In the genomic region with DNA sequence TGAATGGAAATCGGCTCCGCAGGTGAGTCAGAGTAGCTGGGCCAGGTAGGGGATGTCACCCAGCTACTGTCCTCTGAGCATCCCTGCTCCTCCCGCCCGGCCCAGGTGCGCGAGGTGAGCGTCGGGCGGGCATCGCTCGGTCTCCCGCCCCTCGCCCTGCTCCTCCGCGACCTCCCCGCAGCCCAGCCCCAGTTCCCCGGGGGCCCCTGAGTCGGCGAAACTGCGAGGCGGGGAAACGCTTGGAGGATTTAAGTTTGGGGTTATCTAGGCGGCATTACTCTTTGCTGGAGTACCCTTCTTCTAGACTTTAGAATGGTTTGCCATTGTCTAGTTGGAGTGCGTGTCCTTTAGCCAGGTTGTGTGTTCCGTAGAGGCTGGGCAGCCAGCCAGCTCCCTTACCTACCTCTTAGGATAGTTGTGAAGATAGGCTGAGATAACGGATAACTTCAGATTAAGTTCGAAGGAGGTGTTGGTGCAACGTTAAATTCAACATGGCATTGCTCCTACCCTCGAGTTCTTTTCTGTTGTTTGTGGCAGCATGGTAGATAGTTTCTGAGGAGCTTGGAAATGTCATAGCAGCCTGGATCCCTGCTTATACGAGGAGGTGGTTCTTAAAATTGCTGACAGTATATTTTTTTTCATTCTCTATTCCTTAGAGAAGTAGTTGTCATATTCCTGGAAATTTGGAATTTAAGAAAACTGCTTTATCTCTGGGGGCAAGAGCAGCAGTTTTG, we compare ENCODE assay signal across 7 cellular contexts. TPM values are rescaled to one million over a fixed set of nuclear protein-coding genes. Genes with fewer than 3 reads are reported as not detected.
DNase-seq lines count a peak whose midpoint lies in the region; TF ChIP-seq lines count a peak whose summit lies in the region.

No MANE protein-coding gene starts in this region.

- H3K9me3 ChIP-seq in HEK293 (ENCODE audit: control insufficient read depth, insufficient read depth, low read depth, low read length) (no peaks in the 10 kb centered on the region), breast epithelium (no peaks in the 10 kb centered on the region)

- H3K4me1 ChIP-seq in HEK293 (ENCODE audit: control insufficient read depth, insufficient read depth, low read length) (peaks cover 24% of the 10 kb centered on the region), breast epithelium (no peaks in the 10 kb centered on the region)

- peaks cover 0 to 6% of the 10 kb centered on the region in 2 experiments; a peak in 1 of 3 replicates for H3K36me3 ChIP-seq in HEK293 (ENCODE audit: control insufficient read depth in 2 of 2, insufficient read depth in 1 of 2, low read length in 2 of 2)
- no peaks in the 10 kb centered on the region for H3K36me3 ChIP-seq in breast epithelium

- H3K27ac ChIP-seq in HEK293 (ENCODE audit: extremely low read depth, low read depth, low read length) (peak overlapping the region; percentile 96), breast epithelium (peak overlapping the region; percentile 99 to 100), temporal lobe (ENCODE audit: low read depth, low read length) (peak overlapping the region; percentile 92)

- no peaks in the 10 kb centered on the region for H3K27me3 ChIP-seq in breast epithelium

- H3K4me3 ChIP-seq in GM12865 (ENCODE audit: low read depth, low read length) (peak overlapping the region; percentile 66), HEK293 (ENCODE audit: low read depth, low read length) (peak overlapping the region; percentile 95), breast epithelium (peak overlapping the region; percentile 87 to 92 (median 88))

- no peak for DNase-seq in GM12865 (ENCODE audit: low read depth)
- peak; percentile 62 for DNase-seq in NCI-H510A (lab: John Stamatoyannopoulos, UW)
- DNase-seq in breast epithelium (ENCODE audit: low spot score in 2 of 2), result no peak
- peak; percentile 17 for DNase-seq in kidney glomerular epithelial cell (lab: John Stamatoyannopoulos, UW)
- DNase-seq in iPS-NIHi7 (ENCODE audit: extremely low spot score), result no peak

- intact Hi-C loops in breast epithelium (cut with DNase I; ENCODE audit: low total_unique reads), result no loop called here

- TF ChIP-seq CTCF in GM12865 (IDR thresholded peaks at IDR 0.05; ENCODE audit: insufficient read depth, low read depth, low read length, missing control alignments) (no peak), HEK293 (tag by site-specific recombination; IDR thresholded peaks at IDR 0.05) (0 out of 2 replicates have a peak, but pooled peaks have one; percentile 5), breast epithelium (IDR thresholded peaks at IDR 0.05) (no peak)

- POLR2A ChIA-PET in HEK293 (lab: Yijun Ruan, JAX), result interaction anchor here (0.5 to 2.3 kb wide), 8 partner anchors 9 to 519 kb away, joined by 3 to 13 read pairs (median 3); a partner anchor contains a TSS

- TF ChIP-seq POLR2A in breast epithelium (IDR thresholded peaks at IDR 0.05), result no peak

- CTCF ChIA-PET in HEK293 (lab: Yijun Ruan, JAX), result interaction anchor here (0.7 to 1.4 kb wide), 3 partner anchors 48 to 416 kb away, joined by 3 to 7 read pairs (median 3); a partner anchor contains a TSS

TF ChIP-seq in HEK293, 187 proteins besides CTCF, POLR2A, EP300 and RAD21 (continues in another document):
- TF ChIP-seq ZNF549 (tag by site-specific recombination; IDR thresholded peaks at IDR 0.05), result no peak
- TF ChIP-seq, protein P1, sequence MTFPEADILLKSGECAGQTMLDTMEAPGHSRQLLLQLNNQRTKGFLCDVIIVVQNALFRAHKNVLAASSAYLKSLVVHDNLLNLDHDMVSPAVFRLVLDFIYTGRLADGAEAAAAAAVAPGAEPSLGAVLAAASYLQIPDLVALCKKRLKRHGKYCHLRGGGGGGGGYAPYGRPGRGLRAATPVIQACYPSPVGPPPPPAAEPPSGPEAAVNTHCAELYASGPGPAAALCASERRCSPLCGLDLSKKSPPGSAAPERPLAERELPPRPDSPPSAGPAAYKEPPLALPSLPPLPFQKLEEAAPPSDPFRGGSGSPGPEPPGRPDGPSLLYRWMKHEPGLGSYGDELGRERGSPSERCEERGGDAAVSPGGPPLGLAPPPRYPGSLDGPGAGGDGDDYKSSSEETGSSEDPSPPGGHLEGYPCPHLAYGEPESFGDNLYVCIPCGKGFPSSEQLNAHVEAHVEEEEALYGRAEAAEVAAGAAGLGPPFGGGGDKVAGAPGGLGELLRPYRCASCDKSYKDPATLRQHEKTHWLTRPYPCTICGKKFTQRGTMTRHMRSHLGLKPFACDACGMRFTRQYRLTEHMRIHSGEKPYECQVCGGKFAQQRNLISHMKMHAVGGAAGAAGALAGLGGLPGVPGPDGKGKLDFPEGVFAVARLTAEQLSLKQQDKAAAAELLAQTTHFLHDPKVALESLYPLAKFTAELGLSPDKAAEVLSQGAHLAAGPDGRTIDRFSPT (tag by site-specific recombination; IDR thresholded peaks at IDR 0.05), result peak; percentile 54; the same call in 1 of the 2 replicates
- peak; percentile 77 for TF ChIP-seq ZNF394 (tag by site-specific recombination; IDR thresholded peaks at IDR 0.05; ENCODE audit: borderline replicate concordance)
- peak; percentile 63; the same call in 1 of the 2 replicates for TF ChIP-seq GLIS1 (tag by site-specific recombination; IDR thresholded peaks at IDR 0.05)
- no peak for TF ChIP-seq ZNF239 (tag by site-specific recombination; IDR thresholded peaks at IDR 0.05)
- TF ChIP-seq OVOL3 (tag by site-specific recombination; IDR thresholded peaks at IDR 0.05), result no peak
- TF ChIP-seq, protein P2, sequence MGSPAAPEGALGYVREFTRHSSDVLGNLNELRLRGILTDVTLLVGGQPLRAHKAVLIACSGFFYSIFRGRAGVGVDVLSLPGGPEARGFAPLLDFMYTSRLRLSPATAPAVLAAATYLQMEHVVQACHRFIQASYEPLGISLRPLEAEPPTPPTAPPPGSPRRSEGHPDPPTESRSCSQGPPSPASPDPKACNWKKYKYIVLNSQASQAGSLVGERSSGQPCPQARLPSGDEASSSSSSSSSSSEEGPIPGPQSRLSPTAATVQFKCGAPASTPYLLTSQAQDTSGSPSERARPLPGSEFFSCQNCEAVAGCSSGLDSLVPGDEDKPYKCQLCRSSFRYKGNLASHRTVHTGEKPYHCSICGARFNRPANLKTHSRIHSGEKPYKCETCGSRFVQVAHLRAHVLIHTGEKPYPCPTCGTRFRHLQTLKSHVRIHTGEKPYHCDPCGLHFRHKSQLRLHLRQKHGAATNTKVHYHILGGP (tag by site-specific recombination; IDR thresholded peaks at IDR 0.05), result no peak
- TF ChIP-seq SETDB1 (IDR thresholded peaks at IDR 0.05; ENCODE audit: insufficient read length, low read length), result no peak
- TF ChIP-seq, protein P3, sequence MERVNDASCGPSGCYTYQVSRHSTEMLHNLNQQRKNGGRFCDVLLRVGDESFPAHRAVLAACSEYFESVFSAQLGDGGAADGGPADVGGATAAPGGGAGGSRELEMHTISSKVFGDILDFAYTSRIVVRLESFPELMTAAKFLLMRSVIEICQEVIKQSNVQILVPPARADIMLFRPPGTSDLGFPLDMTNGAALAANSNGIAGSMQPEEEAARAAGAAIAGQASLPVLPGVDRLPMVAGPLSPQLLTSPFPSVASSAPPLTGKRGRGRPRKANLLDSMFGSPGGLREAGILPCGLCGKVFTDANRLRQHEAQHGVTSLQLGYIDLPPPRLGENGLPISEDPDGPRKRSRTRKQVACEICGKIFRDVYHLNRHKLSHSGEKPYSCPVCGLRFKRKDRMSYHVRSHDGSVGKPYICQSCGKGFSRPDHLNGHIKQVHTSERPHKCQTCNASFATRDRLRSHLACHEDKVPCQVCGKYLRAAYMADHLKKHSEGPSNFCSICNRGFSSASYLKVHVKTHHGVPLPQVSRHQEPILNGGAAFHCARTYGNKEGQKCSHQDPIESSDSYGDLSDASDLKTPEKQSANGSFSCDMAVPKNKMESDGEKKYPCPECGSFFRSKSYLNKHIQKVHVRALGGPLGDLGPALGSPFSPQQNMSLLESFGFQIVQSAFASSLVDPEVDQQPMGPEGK (tag by site-specific recombination; IDR thresholded peaks at IDR 0.05), result peak; percentile 86
- TF ChIP-seq ZNF114 (tag by site-specific recombination; IDR thresholded peaks at IDR 0.05), result no peak
- TF ChIP-seq, protein P4, sequence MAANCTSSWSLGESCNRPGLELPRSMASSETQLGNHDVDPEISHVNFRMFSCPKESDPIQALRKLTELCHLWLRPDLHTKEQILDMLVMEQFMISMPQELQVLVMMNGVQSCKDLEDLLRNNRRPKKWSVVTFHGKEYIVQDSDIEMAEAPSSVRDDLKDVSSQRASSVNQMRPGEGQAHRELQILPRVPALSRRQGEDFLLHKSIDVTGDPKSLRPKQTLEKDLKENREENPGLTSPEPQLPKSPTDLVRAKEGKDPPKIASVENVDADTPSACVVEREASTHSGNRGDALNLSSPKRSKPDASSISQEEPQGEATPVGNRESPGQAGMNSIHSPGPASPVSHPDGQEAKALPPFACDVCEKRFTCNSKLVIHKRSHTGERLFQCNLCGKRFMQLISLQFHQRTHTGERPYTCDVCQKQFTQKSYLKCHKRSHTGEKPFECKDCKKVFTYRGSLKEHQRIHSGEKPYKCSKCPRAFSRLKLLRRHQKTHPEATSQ (tag by site-specific recombination; IDR thresholded peaks at IDR 0.05), result 0 out of 2 replicates have a peak, but pooled peaks have one; percentile 4
- no peak for TF ChIP-seq ZNF837 (tag by site-specific recombination; IDR thresholded peaks at IDR 0.05)
- TF ChIP-seq YY2 (tag by site-specific recombination; IDR thresholded peaks at IDR 0.05), result no peak

RNA-seq across cellular contexts. Expression of a gene that starts 0.7 kb away (rescaled TPM):
- total RNA-seq in breast epithelium (10 to 100 TPM; 28.2 TPM), temporal lobe (18.9 TPM)

RNA-seq across cellular contexts. Expression of a gene that starts 48.6 kb away (rescaled TPM):
- total RNA-seq in breast epithelium (10 to 100 TPM; 22.3 to 26.1 (median 23.4) TPM), temporal lobe (15.5 TPM)

Comparison
In these comparisons a context has a peak if more than half of its experiments do, and no peak if none do; other contexts are left out.
1. DNase-seq: peak in NCI-H510A (single experiment) and kidney glomerular epithelial cell (single experiment); none in GM12865 (single experiment), breast epithelium (0 of 2) and iPS-NIHi7 (single experiment).
2. Peak in every context shown above with its lines, with median percentiles within 50 percentile points of each other: H3K4me3 ChIP-seq and H3K27ac ChIP-seq.